In the genomic region with DNA sequence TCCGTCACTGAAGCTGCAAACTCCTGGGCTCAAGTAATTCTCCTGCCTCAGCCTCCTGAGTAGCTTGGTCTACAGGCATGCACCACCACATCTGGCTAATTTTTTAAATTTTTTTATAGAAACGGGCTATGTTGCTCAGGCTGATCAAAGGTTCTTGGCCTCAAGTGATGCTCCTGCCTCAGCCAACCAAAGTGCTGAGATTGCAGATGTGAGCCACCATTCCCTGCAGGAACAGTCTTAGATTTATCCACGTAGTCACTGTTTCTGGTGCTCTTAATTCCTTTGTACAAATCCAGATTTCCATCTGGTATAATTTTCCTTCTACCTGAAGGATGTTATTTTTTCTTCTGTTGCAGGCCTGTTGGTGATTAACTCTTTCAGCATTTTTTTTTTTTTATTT, we compare ENCODE assay signal across 8 cellular contexts.
"Had no signal": no experiment of that assay in that cellular context is flagged by ENCODE, and none has a peak within 500 bp of the region (broad histone marks: within the 10 kb centered on the region; RNA-seq: fewer than 3 reads in every experiment).

No MANE protein-coding gene starts in this region.

- ATAC-seq: K562 had no signal

- H3K27me3 Mint-ChIP-seq: IgD-negative memory B cell had no signal

- DNase-seq: IMR-90, KBM-7, KG1 had no signal

- H3K4me1 Mint-ChIP-seq: IgD-negative memory B cell had no signal

- H3K4me2 ChIP-seq: KMS-11 had no signal

- H3K9ac ChIP-seq: KMS-11 had no signal

- H3K27ac Mint-ChIP-seq: IgD-negative memory B cell had no signal

- FAIRE-seq: HTR-8/SVneo had no signal

- H3K27ac ChIP-seq: HL-60, KMS-11 had no signal

- H3K4me3 ChIP-seq: K562 had no signal
